In the genomic region with DNA sequence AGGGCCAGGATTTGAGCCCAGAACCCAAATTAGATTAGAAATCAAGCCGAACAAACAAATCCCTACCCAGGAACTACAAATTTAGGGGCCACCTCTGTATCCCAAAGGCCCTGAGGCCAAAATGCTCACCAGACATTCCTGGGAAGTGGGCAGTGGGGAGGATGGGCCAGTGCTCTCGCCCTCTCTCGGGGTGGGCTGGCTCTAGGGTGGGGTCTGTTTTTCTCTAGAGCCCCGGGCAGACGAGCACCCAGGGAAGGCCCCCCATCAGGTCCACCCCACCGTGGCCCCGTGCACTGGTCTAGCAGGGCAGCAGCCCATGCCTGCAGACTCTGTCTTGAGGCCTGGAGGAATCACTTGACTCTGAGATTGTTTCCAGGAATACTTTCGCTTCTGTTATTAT, we compare ENCODE assay signal across 16 cellular contexts.
DNase-seq lines count a peak whose midpoint lies in the region; ATAC-seq and TF ChIP-seq lines count a peak whose summit lies in the region.
"Had no signal": no experiment of that assay in that cellular context is flagged by ENCODE, and none has a peak within 500 bp of the region (broad histone marks: within the 10 kb centered on the region; RNA-seq: fewer than 3 reads in every experiment).

No MANE protein-coding gene starts in this region.

- peaks cover 2% of the 10 kb centered on the region for H3K27me3 ChIP-seq in NT2/D1 (ENCODE audit: insufficient read depth, insufficient read length)
- H3K27me3 ChIP-seq in esophagus muscularis mucosa: peaks cover 0 to 17% (median 0%) of the 10 kb centered on the region in 4 donors
- H3K27me3 ChIP-seq in vagina: no peaks in the 10 kb centered on the region
- H3K27me3 ChIP-seq: BE2C, BLaER1 had no signal

- ATAC-seq in Right ventricle myocardium inferior (no peak), HG03439 (IDR thresholded peaks at IDR 0.05; ENCODE audit: unreplicated experiment) (no peak)

- DNase-seq in NT2/D1 (ENCODE audit: low read depth, low spot score): no peak
- peak; percentile 78 for DNase-seq in esophagus muscularis mucosa (ENCODE audit: extremely low spot score)
- DNase-seq in vagina (ENCODE audit: extremely low spot score in 2 of 2): peak; percentile 56 to 85
- no peak for DNase-seq in Right ventricle myocardium inferior (ENCODE audit: missing footprints)
- DNase-seq in DMS53 treated with DMSO at 0.1 percent for 48 hours (lab: John Stamatoyannopoulos, UW; ENCODE audit: unreplicated experiment): no peak
- DNase-seq: CD4-positive, alpha-beta memory T cell; CD8-positive, alpha-beta memory T cell; COR-L47; DMS 273 treated with DMSO at 0.1 percent for 48 hours; DMS153; DMS53; DMS79 treated with DMSO at 0.1 percent for 48 hours; GF-D8 had no signal

- H3K9ac ChIP-seq in NT2/D1 (ENCODE audit: insufficient read length, low read depth): peak overlapping the region; percentile 59
- H3K9ac ChIP-seq: BLaER1 had no signal

- intact Hi-C loops in esophagus muscularis mucosa (cut with DNase I): loop anchor here (10.0 kb wide), 1 partner anchor 207 kb away; no protein-coding TSS in a partner anchor
- intact Hi-C loops in vagina (cut with DNase I): no loop called here
- intact Hi-C loops in Right ventricle myocardium inferior (cut with DNase I): loop anchor here (5.0 kb wide), 1 partner anchor 230 kb away; no protein-coding TSS in a partner anchor

- H3K4me1 ChIP-seq in NT2/D1 (ENCODE audit: insufficient read depth, insufficient read length): peaks cover 10% of the 10 kb centered on the region
- H3K4me1 ChIP-seq in esophagus muscularis mucosa: no peaks in the 10 kb centered on the region
- H3K4me1 ChIP-seq in vagina: no peaks in the 10 kb centered on the region

- H3K9me3 ChIP-seq in NT2/D1 (ENCODE audit: insufficient read depth, low read length): peaks cover 4% of the 10 kb centered on the region; the same call in 1 of the 2 replicates
- no peaks in the 10 kb centered on the region for H3K9me3 ChIP-seq in esophagus muscularis mucosa
- H3K9me3 ChIP-seq in vagina: no peaks in the 10 kb centered on the region
- H3K9me3 ChIP-seq: BE2C, BLaER1 had no signal

- TF ChIP-seq POLR2A in esophagus muscularis mucosa (IDR thresholded peaks at IDR 0.05; ENCODE audit: low read depth) (no peak), vagina (IDR thresholded peaks at IDR 0.05) (no peak)

- 76% methylated on average over 5 of the region's 8 CpGs for WGBS in esophagus muscularis mucosa

- H3K4me3 ChIP-seq in NT2/D1 (ENCODE audit: insufficient read length, low read depth): no peak overlapping the region
- H3K4me3 ChIP-seq in esophagus muscularis mucosa: no peak overlapping the region
- no peak overlapping the region for H3K4me3 ChIP-seq in vagina
- H3K4me3 ChIP-seq: BLaER1 had no signal

- H3K27ac ChIP-seq in esophagus muscularis mucosa (replicated peaks in 1 of 4): no peak overlapping the region
- H3K27ac ChIP-seq in vagina: no peak overlapping the region
- H3K27ac ChIP-seq: BLaER1 had no signal

- H3K36me3 ChIP-seq in NT2/D1 (ENCODE audit: insufficient read depth, insufficient read length, low read length) (no peaks in the 10 kb centered on the region), esophagus muscularis mucosa (no peaks in the 10 kb centered on the region), vagina (no peaks in the 10 kb centered on the region)
- H3K36me3 ChIP-seq: BE2C, BLaER1 had no signal

- TF ChIP-seq CTCF in esophagus muscularis mucosa (IDR thresholded peaks at IDR 0.05): no peak
- TF ChIP-seq CTCF in vagina (IDR thresholded peaks at IDR 0.05): no peak

- no peak for TF ChIP-seq EP300 in esophagus muscularis mucosa (IDR thresholded peaks at IDR 0.05)

Comparison
In these comparisons a context has a peak if more than half of its experiments do, and no peak if none do; other contexts are left out.
1. DNase-seq: peak in esophagus muscularis mucosa (single experiment) and vagina (2 of 2); none in NT2/D1 (single experiment), Right ventricle myocardium inferior (single experiment) and DMS53 treated with DMSO at 0.1 percent for 48 hours (single experiment).